Comparison of ENCODE assay signal across 16 cellular contexts in the genomic region with DNA sequence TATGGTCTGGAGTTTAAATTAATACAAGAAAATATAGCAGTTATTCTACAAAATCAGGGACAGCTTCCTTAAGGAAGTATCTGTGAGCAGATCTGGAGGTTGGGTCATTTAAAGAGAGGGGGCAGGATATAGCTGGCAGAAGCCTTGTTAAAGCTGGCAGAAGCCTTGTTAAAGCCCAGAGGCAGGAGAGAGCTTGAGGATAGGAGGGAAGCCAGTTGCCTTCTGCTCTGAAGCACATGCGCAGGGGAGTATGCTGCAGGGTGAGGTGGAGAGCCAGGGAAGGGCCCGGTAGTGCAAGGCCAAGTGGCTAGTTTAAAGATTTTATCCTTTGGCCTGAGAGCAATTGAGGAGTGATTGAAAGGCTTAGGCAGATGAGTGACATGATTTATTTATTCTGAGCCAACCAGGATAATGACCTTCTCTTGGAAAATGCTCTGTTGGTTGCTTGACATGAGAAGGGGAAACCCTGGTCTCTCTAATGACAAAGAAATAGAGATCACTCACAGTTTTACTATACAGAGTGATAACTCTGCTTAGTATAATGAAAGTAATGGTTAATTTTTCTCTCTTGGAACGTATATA.
"Had no signal": no experiment of that assay in that cellular context is flagged by ENCODE, and none has a peak within 500 bp of the region (broad histone marks: within the 10 kb centered on the region; RNA-seq: fewer than 3 reads in every experiment).

No MANE protein-coding gene starts in this region.

- H3K9me3 Mint-ChIP-seq: naive thymus-derived CD8-positive, alpha-beta T cell; stimulated activated naive B cell treated with anti-CD40 and anti-IgM and Interleukin-4, amounts not matched to agents 10 μg/mL and 1 μg/mL and 100 μg/mL, for 72 hours had no signal

- H3K4me3 ChIP-seq: heart right ventricle, right lobe of liver, SJCRH30, tibial nerve, vagina had no signal

- H3K4me3 Mint-ChIP-seq: stimulated activated naive B cell treated with anti-CD40 and anti-IgM and Interleukin-4, amounts not matched to agents 10 μg/mL and 1 μg/mL and 100 μg/mL, for 72 hours had no signal

- DNase-seq: activated CD4-positive, alpha-beta T cell treated with anti-CD3 and anti-CD28 coated beads for 48 hours; activated naive CD4-positive, alpha-beta T cell; activated T-cell treated with anti-CD3 and anti-CD28 coated beads, Interleukin-2, amount 50 U/mL, for 1 hour; foreskin keratinocyte; heart right ventricle; midbrain; naive thymus-derived CD8-positive, alpha-beta T cell; nucleus accumbens; right lobe of liver; SJCRH30; stimulated activated CD4-positive, alpha-beta T cell treated with anti-CD3 and anti-CD28 coated beads, Interleukin-1b, Interleukin-23, amount 100 ng/mL, for 48 hours; stimulated activated naive B cell treated with anti-CD40 and anti-IgM and Interleukin-4, amounts not matched to agents 10 μg/mL and 1 μg/mL and 100 μg/mL, for 72 hours; SW 1271 had no signal

- H3K27ac Mint-ChIP-seq: progenitor cell of endocrine pancreas had no signal

- ATAC-seq: foreskin keratinocyte; naive thymus-derived CD8-positive, alpha-beta T cell; right lobe of liver; stimulated activated naive B cell treated with anti-CD40 and anti-IgM and Interleukin-4, amounts not matched to agents 10 μg/mL and 1 μg/mL and 100 μg/mL, for 72 hours had no signal

- H3K9me3 ChIP-seq: heart right ventricle, right lobe of liver, SJCRH30, tibial nerve, vagina had no signal

- H3K27me3 Mint-ChIP-seq: naive thymus-derived CD8-positive, alpha-beta T cell; progenitor cell of endocrine pancreas; stimulated activated naive B cell treated with anti-CD40 and anti-IgM and Interleukin-4, amounts not matched to agents 10 μg/mL and 1 μg/mL and 100 μg/mL, for 72 hours had no signal
